Comparison of ENCODE assay signal across 25 cellular contexts in the genomic region with DNA sequence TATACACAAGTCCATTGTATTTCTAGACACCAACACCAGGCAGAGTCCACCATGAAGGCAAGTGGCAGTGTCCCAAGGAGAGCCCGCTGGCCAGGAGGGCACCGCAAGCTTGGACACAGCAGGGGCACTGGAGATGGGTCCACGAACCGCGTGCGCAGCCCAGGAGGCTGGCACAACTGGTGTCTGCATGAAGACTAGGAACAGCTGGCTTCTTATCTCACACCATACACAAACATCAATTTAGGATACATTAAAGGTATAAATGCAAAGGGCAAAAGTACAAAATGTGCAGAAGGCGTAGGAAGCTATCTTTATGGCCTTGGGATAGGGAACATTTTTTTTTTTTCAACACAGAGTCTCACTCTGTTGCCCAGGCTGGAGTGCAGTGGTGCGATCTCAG. TPM values are rescaled to one million over a fixed set of nuclear protein-coding genes. Genes with fewer than 3 reads are reported as not detected.
DNase-seq lines count a peak whose midpoint lies in the region; ATAC-seq and TF ChIP-seq lines count a peak whose summit lies in the region.
"Had no signal": no experiment of that assay in that cellular context is flagged by ENCODE, and none has a peak within 500 bp of the region (broad histone marks: within the 10 kb centered on the region; RNA-seq: fewer than 3 reads in every experiment).

No MANE protein-coding gene starts in this region.

- no peak overlapping the region for H2AFZ ChIP-seq in trophoblast cell (ENCODE audit: insufficient read depth, low read length, poor library complexity)
- H2AFZ ChIP-seq: GM23248 had no signal

- H3K79me1 ChIP-seq in trophoblast cell (ENCODE audit: low read length) = peaks cover 3% of the 10 kb centered on the region

- no peak overlapping the region for H4K91ac ChIP-seq in trophoblast cell (ENCODE audit: low read depth, low read length)

- no peak overlapping the region for H3K14ac ChIP-seq in trophoblast cell (ENCODE audit: low read length)

- no peak overlapping the region for H3K23ac ChIP-seq in trophoblast cell (ENCODE audit: low read length)

- no peaks in the 10 kb centered on the region for H3K27me3 Mint-ChIP-seq in activated CD4-positive, alpha-beta T cell treated with anti-CD3 and anti-CD28 coated beads for 36 hours
- H3K27me3 Mint-ChIP-seq in activated CD4-positive, alpha-beta T cell treated with anti-CD3 and anti-CD28 coated beads, Interleukin-2, amount 10 ng/mL, durations not matched to agents 7 days and 5 days = no peaks in the 10 kb centered on the region
- H3K27me3 Mint-ChIP-seq: activated CD4-positive, alpha-beta memory T cell treated with anti-CD3 and anti-CD28 coated beads, Interleukin-2, amount 10 ng/mL, durations not matched to agents 7 days and 5 days; B cell; stimulated activated memory B cell treated with anti-CD40 and anti-IgM and Interleukin-4, amounts not matched to agents 10 μg/mL and 1 μg/mL and 100 μg/mL, for 72 hours had no signal

- no peak overlapping the region for H3K9ac ChIP-seq in trophoblast cell (ENCODE audit: low read length)
- H3K9ac ChIP-seq: GM23248 had no signal

- no peak overlapping the region for H2BK5ac ChIP-seq in trophoblast cell (ENCODE audit: low read depth, low read length, poor library complexity)

- H3K4ac ChIP-seq in trophoblast cell (ENCODE audit: low read depth, low read length) = peak overlapping the region; percentile 98

- H4K8ac ChIP-seq in trophoblast cell (ENCODE audit: low read depth, low read length) = no peak overlapping the region

- H2AK5ac ChIP-seq in trophoblast cell (ENCODE audit: low read length) = no peak overlapping the region

- TF ChIP-seq CTCF in RWPE1 (conservative IDR thresholded peaks at IDR 0.05; ENCODE audit: low read depth) (no peak), fibroblast of villous mesenchyme (IDR thresholded peaks at IDR 0.05; ENCODE audit: insufficient read depth, low read depth, low read length) (no peak), GM13976 (IDR thresholded peaks at IDR 0.05; ENCODE audit: borderline replicate concordance, control extremely low read depth, extremely low read depth, insufficient read depth, missing control alignments) (no peak)

- peak overlapping the region; percentile 41 for H3K27ac ChIP-seq in RWPE1
- H3K27ac ChIP-seq in trophoblast cell (ENCODE audit: low read depth, low read length) = no peak overlapping the region
- H3K27ac ChIP-seq: A549, GM23248, psoas muscle, WERI-Rb-1 had no signal

- no peak overlapping the region for H2BK12ac ChIP-seq in trophoblast cell (ENCODE audit: low read length)

- no peak for DNase-seq in activated CD4-positive, alpha-beta T cell treated with anti-CD3 and anti-CD28 coated beads for 36 hours
- DNase-seq in activated CD4-positive, alpha-beta T cell treated with anti-CD3 and anti-CD28 coated beads, Interleukin-2, amount 10 ng/mL, durations not matched to agents 7 days and 5 days = no peak
- DNase-seq in RWPE1 (ENCODE audit: low spot score) (no peak), fibroblast of villous mesenchyme (ENCODE audit: low read depth) (peak; percentile 36), trophoblast cell (no peak), GM13976 (ENCODE audit: low spot score) (no peak), NCI-H1694 treated with DMSO at 0.1 percent for 48 hours (lab: John Stamatoyannopoulos, UW) (no peak)
- DNase-seq: activated CD4-positive, alpha-beta memory T cell treated with anti-CD3 and anti-CD28 coated beads, Interleukin-2, amount 10 ng/mL, durations not matched to agents 7 days and 5 days; activated naive CD4-positive, alpha-beta T cell treated with anti-CD3 and anti-CD28 coated beads for 36 hours; effector CD8-positive, alpha-beta T cell; EL; foreskin melanocyte; GM23248; hypothalamus; NCI-H1092; NCI-H2029 treated with DMSO at 0.1 percent for 48 hours; NCI-H345; NCI-H82; psoas muscle; Right ventricle myocardium superior; WERI-Rb-1 had no signal

- ATAC-seq in activated CD4-positive, alpha-beta T cell treated with anti-CD3 and anti-CD28 coated beads for 36 hours = no peak
- ATAC-seq in HG03565 (IDR thresholded peaks at IDR 0.05; ENCODE audit: unreplicated experiment) = no peak
- ATAC-seq: A549; psoas muscle; stimulated activated memory B cell treated with anti-CD40 and anti-IgM and Interleukin-4, amounts not matched to agents 10 μg/mL and 1 μg/mL and 100 μg/mL, for 72 hours had no signal

- no peak overlapping the region for H3K4me2 ChIP-seq in trophoblast cell (ENCODE audit: low read length)
- H3K4me2 ChIP-seq: A549 had no signal

- peak overlapping the region; percentile 72 for H3K27ac Mint-ChIP-seq in activated CD4-positive, alpha-beta T cell treated with anti-CD3 and anti-CD28 coated beads for 36 hours
- H3K27ac Mint-ChIP-seq in activated CD4-positive, alpha-beta T cell treated with anti-CD3 and anti-CD28 coated beads, Interleukin-2, amount 10 ng/mL, durations not matched to agents 7 days and 5 days = no peak overlapping the region
- H3K27ac Mint-ChIP-seq: B cell; stimulated activated memory B cell treated with anti-CD40 and anti-IgM and Interleukin-4, amounts not matched to agents 10 μg/mL and 1 μg/mL and 100 μg/mL, for 72 hours had no signal

- POLR2A ChIA-PET in activated CD4-positive, alpha-beta T cell treated with anti-CD3 and anti-CD28 coated beads for 36 hours (lab: Charles Lee) = no interaction called here
- POLR2A ChIA-PET in activated CD4-positive, alpha-beta T cell treated with anti-CD3 and anti-CD28 coated beads, Interleukin-2, amount 10 ng/mL, durations not matched to agents 7 days and 5 days (lab: Charles Lee) = no interaction called here
- POLR2A ChIA-PET in RWPE1 (lab: Yijun Ruan, JAX; ENCODE audit: low non-redundant PET) = no interaction called here

- H3K27me3 ChIP-seq in trophoblast cell (ENCODE audit: insufficient read depth, low read length) = no peaks in the 10 kb centered on the region

- peaks cover 35% of the 10 kb centered on the region for H3K36me3 Mint-ChIP-seq in activated CD4-positive, alpha-beta T cell treated with anti-CD3 and anti-CD28 coated beads for 36 hours (ENCODE audit: low read depth)
- H3K36me3 Mint-ChIP-seq in activated CD4-positive, alpha-beta T cell treated with anti-CD3 and anti-CD28 coated beads, Interleukin-2, amount 10 ng/mL, durations not matched to agents 7 days and 5 days (ENCODE audit: low read depth) = peaks cover 18% of the 10 kb centered on the region

- no peak overlapping the region for H3K18ac ChIP-seq in trophoblast cell (ENCODE audit: low read length)

- peaks cover 3 to 4% of the 10 kb centered on the region in 2 experiments for H3K36me3 ChIP-seq in trophoblast cell (ENCODE audit: control insufficient read depth in 1 of 2, insufficient read depth in 2 of 2, low read length in 2 of 2)
- H3K36me3 ChIP-seq: WERI-Rb-1 had no signal

- H2BK120ac ChIP-seq in trophoblast cell (ENCODE audit: insufficient read depth, low read length, poor library complexity) = no peak overlapping the region

- H3K4me1 ChIP-seq in trophoblast cell (ENCODE audit: control insufficient read depth in 1 of 2, insufficient read depth in 2 of 2, low read length in 2 of 2) = peaks cover 5 to 12% of the 10 kb centered on the region in 2 experiments

- no peak overlapping the region for H4K12ac ChIP-seq in trophoblast cell (ENCODE audit: low read depth, low read length)

- H3K4me3 ChIP-seq in fibroblast of villous mesenchyme (ENCODE audit: low read depth, low read length) (no peak overlapping the region), trophoblast cell (ENCODE audit: low read depth, low read length) (no peak overlapping the region)
- H3K4me3 ChIP-seq: A549, GM23248, psoas muscle had no signal

- peaks cover 89% of the 10 kb centered on the region for H3K4me1 Mint-ChIP-seq in activated CD4-positive, alpha-beta T cell treated with anti-CD3 and anti-CD28 coated beads for 36 hours
- peaks cover 88% of the 10 kb centered on the region for H3K4me1 Mint-ChIP-seq in activated CD4-positive, alpha-beta T cell treated with anti-CD3 and anti-CD28 coated beads, Interleukin-2, amount 10 ng/mL, durations not matched to agents 7 days and 5 days

- intact Hi-C loops in activated CD4-positive, alpha-beta T cell treated with anti-CD3 and anti-CD28 coated beads for 36 hours (cut with DNase I, micrococcal nuclease) = loop anchor here in 1 of 2 experiments (2.0 kb wide), 1 partner anchor 15 kb away; no protein-coding TSS in a partner anchor

- WGBS in trophoblast cell (ENCODE audit: extremely low coverage, insufficient coverage, insufficient read length) = no CpG with 5 or more reads among the region's 8 CpGs

- peaks cover 51% of the 10 kb centered on the region for H3K79me2 ChIP-seq in trophoblast cell (ENCODE audit: control insufficient read depth, insufficient read depth, low read length, poor library complexity)

- H3K9me3 ChIP-seq in trophoblast cell (ENCODE audit: insufficient read depth, low read depth, low read length) = no peaks in the 10 kb centered on the region
- H3K9me3 ChIP-seq: A549, psoas muscle had no signal

- peaks cover 5% of the 10 kb centered on the region for H3K9me3 Mint-ChIP-seq in activated CD4-positive, alpha-beta T cell treated with anti-CD3 and anti-CD28 coated beads for 36 hours (ENCODE audit: low read depth)
- H3K9me3 Mint-ChIP-seq in activated CD4-positive, alpha-beta T cell treated with anti-CD3 and anti-CD28 coated beads, Interleukin-2, amount 10 ng/mL, durations not matched to agents 7 days and 5 days = peaks cover 2% of the 10 kb centered on the region
- H3K9me3 Mint-ChIP-seq: activated CD4-positive, alpha-beta memory T cell treated with anti-CD3 and anti-CD28 coated beads, Interleukin-2, amount 10 ng/mL, durations not matched to agents 7 days and 5 days; activated naive CD4-positive, alpha-beta T cell treated with anti-CD3 and anti-CD28 coated beads for 36 hours had no signal

- CTCF ChIA-PET in activated CD4-positive, alpha-beta T cell treated with anti-CD3 and anti-CD28 coated beads for 36 hours (lab: Charles Lee) = interaction anchor here (0.7 kb wide), 1 partner anchor 70 kb away, joined by 3 read pairs; no protein-coding TSS in a partner anchor
- CTCF ChIA-PET in activated CD4-positive, alpha-beta T cell treated with anti-CD3 and anti-CD28 coated beads, Interleukin-2, amount 10 ng/mL, durations not matched to agents 7 days and 5 days (lab: Charles Lee) = interaction anchor here (0.6 to 1.4 kb wide), 3 partner anchors 12 to 570 kb away, joined by 3 to 4 read pairs (median 3); no protein-coding TSS in a partner anchor
- CTCF ChIA-PET in RWPE1 (lab: Yijun Ruan, JAX) = no interaction called here

- in situ Hi-C loops in GM13976 (cut with MboI; ENCODE audit: low sequenced_read_pairs, unreplicated experiment) = no loop called here

- no peak overlapping the region for H3K4me3 Mint-ChIP-seq in activated CD4-positive, alpha-beta T cell treated with anti-CD3 and anti-CD28 coated beads for 36 hours
- H3K4me3 Mint-ChIP-seq in activated CD4-positive, alpha-beta T cell treated with anti-CD3 and anti-CD28 coated beads, Interleukin-2, amount 10 ng/mL, durations not matched to agents 7 days and 5 days = no peak overlapping the region
- H3K4me3 Mint-ChIP-seq: activated CD4-positive, alpha-beta memory T cell treated with anti-CD3 and anti-CD28 coated beads, Interleukin-2, amount 10 ng/mL, durations not matched to agents 7 days and 5 days; activated naive CD4-positive, alpha-beta T cell treated with anti-CD3 and anti-CD28 coated beads for 36 hours; B cell; stimulated activated memory B cell treated with anti-CD40 and anti-IgM and Interleukin-4, amounts not matched to agents 10 μg/mL and 1 μg/mL and 100 μg/mL, for 72 hours had no signal

RNA-seq across cellular contexts. Expression of a gene that starts 52.4 kb away (rescaled TPM):
- 100 to 1,000 TPM; 144 to 145 TPM for total RNA-seq in activated CD4-positive, alpha-beta T cell treated with anti-CD3 and anti-CD28 coated beads for 36 hours
- total RNA-seq in activated CD4-positive, alpha-beta T cell treated with anti-CD3 and anti-CD28 coated beads, Interleukin-2, amount 10 ng/mL, durations not matched to agents 7 days and 5 days = 100 to 1,000 TPM; 158 to 178 TPM
- 69.5 and 82.5 TPM in 2 replicates for total RNA-seq in fibroblast of villous mesenchyme
- 101 and 102 TPM in 2 replicates for polyA plus RNA-seq in trophoblast cell (2013)
